ENCODE assay signal across 25 cellular contexts in genomic region chr1:56496861-56497772, GRCh38.
A peak's percentile ranks its signal among the peaks of the same experiment; 100 is the strongest.
DNase-seq lines count a peak whose midpoint lies in the region; ATAC-seq, FAIRE-seq and TF ChIP-seq lines count a peak whose summit lies in the region.
"Had no signal": no experiment of that assay in that cellular context is flagged by ENCODE, and none has a peak within 500 bp of the region (broad histone marks: within the 10 kb centered on the region; RNA-seq: fewer than 3 reads in every experiment).

No MANE protein-coding gene starts in this region.

- WGBS in K562 (ENCODE audit: insufficient coverage, low coverage, missing lambda C conversion rate): 20% methylated on average over 12 of the region's 12 CpGs
- 72 to 75% (median 75%) methylated on average over 12 of the region's 12 CpGs for whole genome bisulfite sequencing in adrenal gland, 4 donors

- no peak overlapping the region for H3K27ac ChIP-seq in HEK293 (ENCODE audit: extremely low read depth, low read depth, low read length)
- no peak overlapping the region for H3K27ac ChIP-seq in K562 (ENCODE audit: extremely low read depth, low read depth, low read length)
- H3K27ac ChIP-seq in lower lobe of right lung: peak overlapping the region; percentile 64
- peak overlapping the region in 1 of 5 donors; percentile 37 for H3K27ac ChIP-seq in adrenal gland
- H3K27ac ChIP-seq: gastrocnemius medialis, parathyroid adenoma had no signal

- POLR2A ChIA-PET in HEK293 (lab: Yijun Ruan, JAX) (interaction anchor here (0.7 kb wide), 1 partner anchor 1067 kb away, joined by 3 read pairs; no protein-coding TSS in a partner anchor), K562 (lab: Yijun Ruan, JAX) (no interaction called here)

- H3K4me3 ChIP-seq in HEK293 (ENCODE audit: low read depth, low read length): no peak overlapping the region
- no peak overlapping the region for H3K4me3 ChIP-seq in K562
- no peak overlapping the region for H3K4me3 ChIP-seq in lower lobe of right lung
- no peak overlapping the region for H3K4me3 ChIP-seq in adrenal gland
- H3K4me3 ChIP-seq: gastrocnemius medialis, skin epidermis had no signal

- no peak for ATAC-seq in K562
- peak in 1 of 2 donors; percentile 57 for ATAC-seq in lower lobe of right lung
- ATAC-seq: activated CD4-positive, CD25-positive, alpha-beta regulatory T cell treated with anti-CD3 and anti-CD28 coated beads, Interleukin-2, amount 50 U/mL, for 24 hours; activated CD8-positive, alpha-beta T cell treated with anti-CD3 and anti-CD28 coated beads for 36 hours; activated T-cell treated with anti-CD3 and anti-CD28 coated beads, Interleukin-2, amount 50 U/mL, for 4 hours; esophagus mucosa; gastrocnemius medialis; natural killer cell treated with Interleukin-12 subunit alpha and Interleukin-12 subunit beta and Interleukin-15 and Interleukin-18, amount 100 ng/mL, for 72 hours had no signal

- no peak overlapping the region for H2AFZ ChIP-seq in K562 (ENCODE audit: low read depth, low read length)
- H2AFZ ChIP-seq: parathyroid adenoma had no signal

- TF ChIP-seq POLR2A in K562 (conservative IDR thresholded peaks at IDR 0.05) (no peak), adrenal gland (IDR thresholded peaks at IDR 0.05) (no peak)

- DNase-seq in NCI-H1105 treated with DMSO at 0.1 percent for 48 hours (lab: John Stamatoyannopoulos, UW) (peak; percentile 29), K562 (ENCODE audit: extremely low read depth in 1 of 4, low spot score in 3 of 4) (no peak), lower lobe of right lung (no peak), adrenal gland (no peak), NCI-H1694 treated with DMSO at 0.1 percent for 48 hours (lab: John Stamatoyannopoulos, UW) (no peak), medulla oblongata (ENCODE audit: extremely low spot score) (no peak), epidermal melanocyte (ENCODE audit: insufficient read length, low spot score) (no peak)
- DNase-seq: activated CD8-positive, alpha-beta T cell treated with anti-CD3 and anti-CD28 coated beads for 36 hours; activated naive CD4-positive, alpha-beta T cell treated with Interleukin-2 at 50 U/mL for 16 hours; activated T-cell treated with anti-CD3 and anti-CD28 coated beads, Interleukin-2, amount 50 U/mL, for 4 hours; aorta; CD4-positive, alpha-beta T cell; DMS153; gastrocnemius medialis; GF-D8; KG1; midbrain; NCI-H69; stimulated activated CD4-positive, alpha-beta T cell treated with anti-CD3 and anti-CD28 coated beads, Interleukin-4, amount 100 ng/mL, for 24 hours had no signal

- in situ Hi-C loops in K562 (cut with MboI): no loop called here

- no peak for TF ChIP-seq EP300 in K562 (IDR thresholded peaks at IDR 0.05; ENCODE audit: low read length)

- no peak for FAIRE-seq in K562 (lab: Jason Lieb, UNC)

- H3K9ac ChIP-seq in K562 (ENCODE audit: insufficient read depth in 1 of 2, low read depth in 2 of 2, low read length in 2 of 2): no peak overlapping the region
- H3K9ac ChIP-seq: parathyroid adenoma had no signal

- H3K4me1 ChIP-seq in HEK293 (ENCODE audit: control insufficient read depth, insufficient read depth, low read length) (peaks cover 13% of the 10 kb centered on the region; the same call in 1 of the 2 replicates), K562 (replicated peaks in 1 of 2; ENCODE audit: control insufficient read depth in 2 of 2, insufficient read depth in 2 of 2, low read length in 2 of 2) (peaks cover 0 to 8% of the 10 kb centered on the region in 2 experiments; a peak in 3 of 5 replicates), lower lobe of right lung (peaks cover 51% of the 10 kb centered on the region), adrenal gland (replicated peaks in 1 of 2) (peaks cover 3 to 16% of the 10 kb centered on the region in 2 donors)

- no peak overlapping the region for H3K4me2 ChIP-seq in K562 (ENCODE audit: insufficient read depth, low read length)

- H3K9me3 ChIP-seq in HEK293 (ENCODE audit: control insufficient read depth, insufficient read depth, low read depth, low read length) (no peaks in the 10 kb centered on the region), K562 (replicated peaks; ENCODE audit: control insufficient read depth, insufficient read depth, low read depth, low read length) (no peaks in the 10 kb centered on the region), lower lobe of right lung (no peaks in the 10 kb centered on the region), adrenal gland (replicated peaks in 1 of 3) (no peaks in the 10 kb centered on the region)
- H3K9me3 ChIP-seq: gastrocnemius medialis had no signal

- no peak for TF ChIP-seq RAD21 in K562 (CRISPR knock-in tag; conservative IDR thresholded peaks at IDR 0.05 in 1 of 2, IDR thresholded peaks at IDR 0.05 in 1 of 2)

- intact Hi-C loops in K562 (cut with micrococcal nuclease): no loop called here
- intact Hi-C loops in lower lobe of right lung (cut with DNase I): no loop called here
- intact Hi-C loops in adrenal gland (cut with DNase I): no loop called here

- no peaks in the 10 kb centered on the region for H3K9me1 ChIP-seq in K562 (ENCODE audit: control insufficient read depth, insufficient read depth, low read length)

- no peaks in the 10 kb centered on the region for H3K79me2 ChIP-seq in K562 (ENCODE audit: control insufficient read depth, insufficient read depth, low read length)

- no peaks in the 10 kb centered on the region for H4K20me1 ChIP-seq in K562 (replicated peaks; ENCODE audit: control insufficient read depth, insufficient read depth, low read length)

- BruUV-seq in K562 (replicated peaks; lab: Mats Ljungman, UMichigan): no TSS peak

- CTCF ChIA-PET in HEK293 (lab: Yijun Ruan, JAX) (no interaction called here), K562 (lab: Yijun Ruan, JAX; ENCODE audit: low intra/inter-chr PET ratio) (no interaction called here)

- H3K27me3 ChIP-seq in K562 (ENCODE audit: control insufficient read depth in 2 of 2, insufficient read depth in 2 of 2, low read length in 2 of 2): no peaks in the 10 kb centered on the region
- no peaks in the 10 kb centered on the region for H3K27me3 ChIP-seq in lower lobe of right lung (ENCODE audit: low read depth)
- no peaks in the 10 kb centered on the region for H3K27me3 ChIP-seq in adrenal gland
- H3K27me3 ChIP-seq: gastrocnemius medialis had no signal

- no peak for TF ChIP-seq CTCF in HEK293 (tag by site-specific recombination; IDR thresholded peaks at IDR 0.05)
- TF ChIP-seq CTCF in K562 (IDR thresholded peaks at IDR 0.05 in 2 of 3, conservative IDR thresholded peaks at IDR 0.05 in 1 of 3; ENCODE audit: insufficient read depth in 2 of 3, low read depth in 1 of 3, low read length in 3 of 3): no peak
- TF ChIP-seq CTCF in lower lobe of right lung (IDR thresholded peaks at IDR 0.05): no peak
- TF ChIP-seq CTCF in adrenal gland (IDR thresholded peaks at IDR 0.05): no peak

- peaks cover 0 to 29% of the 10 kb centered on the region in 2 experiments; a peak in 1 of 3 replicates for H3K36me3 ChIP-seq in HEK293 (ENCODE audit: control insufficient read depth in 2 of 2, insufficient read depth in 1 of 2, low read length in 2 of 2)
- no peaks in the 10 kb centered on the region for H3K36me3 ChIP-seq in K562 (ENCODE audit: control insufficient read depth, insufficient read depth, low read length)
- peaks cover 36% of the 10 kb centered on the region for H3K36me3 ChIP-seq in lower lobe of right lung
- peaks cover 0 to 11% of the 10 kb centered on the region in 2 donors for H3K36me3 ChIP-seq in adrenal gland (replicated peaks in 1 of 2)

TF ChIP-seq in HEK293, 187 proteins besides CTCF, POLR2A, EP300 and RAD21 (continues in another document):
- TF ChIP-seq ZNF423 (tag by site-specific recombination; IDR thresholded peaks at IDR 0.05): no peak
- TF ChIP-seq ZBTB48 (tag by site-specific recombination; IDR thresholded peaks at IDR 0.05): no peak
- TF ChIP-seq ZNF548 (tag by site-specific recombination; IDR thresholded peaks at IDR 0.05): no peak
- TF ChIP-seq ZNF214 (tag by site-specific recombination; IDR thresholded peaks at IDR 0.05; ENCODE audit: borderline replicate concordance): no peak
- TF ChIP-seq SP3 (tag by site-specific recombination; IDR thresholded peaks at IDR 0.05): no peak

TF ChIP-seq in K562, 482 proteins besides CTCF, POLR2A, EP300 and RAD21:
- TF ChIP-seq TBP (optimal IDR thresholded peaks at IDR 0.05; ENCODE audit: low read depth, low read length) (no peak), CEBPB (tag; IDR thresholded peaks at IDR 0.05) (0 out of 2 replicates have a peak, but pooled peaks have one; percentile 38), POLR2AphosphoS5 (IDR thresholded peaks at IDR 0.05; ENCODE audit: control insufficient read depth, insufficient read depth, low read depth, low read length) (no peak), PTTG1 (tag; IDR thresholded peaks at IDR 0.05; ENCODE audit: low read depth) (no peak), RFX7 (CRISPR knock-in tag; IDR thresholded peaks at IDR 0.05) (no peak), RBM14 (IDR thresholded peaks at IDR 0.05; ENCODE audit: borderline replicate concordance, insufficient read depth, low read depth, low read length) (no peak)

Comparison
In these comparisons a context has a peak if more than half of its experiments do, and no peak if none do; other contexts are left out.
1. Of the 44 proteins assayed by ChIP-seq in both K562 and HEK293: peak only in K562: none; only in HEK293: TSHZ1, ZBTB8A, ZEB2 and ZNF561; in both: none; in neither: 40.